In genomic region chr19:33302175-33302973, GRCh38 we compare ENCODE assay signal across 8 cellular contexts. TPM values are rescaled to one million over a fixed set of nuclear protein-coding genes. Genes with fewer than 3 reads are reported as not detected.
DNase-seq lines count a peak whose midpoint lies in the region; ATAC-seq and TF ChIP-seq lines count a peak whose summit lies in the region.

TSS of gene CEBPA (minus strand) at chr19:33302534. CDS start at chr19:33302414, 120 bp downstream.

- peak; percentile 81 for ATAC-seq in HG03175 (IDR thresholded peaks at IDR 0.05; ENCODE audit: unreplicated experiment)
- peak; percentile 94 for ATAC-seq in activated CD8-positive, alpha-beta memory T cell treated with anti-CD3 and anti-CD28 coated beads, Interleukin-2, amount 10 ng/mL, durations not matched to agents 7 days and 5 days

- TF ChIP-seq POLR2A in GM18951 (IDR thresholded peaks at IDR 0.05; ENCODE audit: extremely low read depth, insufficient read depth, insufficient read length), result peak; percentile 56

- H3K27me3 Mint-ChIP-seq in activated CD8-positive, alpha-beta memory T cell treated with anti-CD3 and anti-CD28 coated beads, Interleukin-2, amount 10 ng/mL, durations not matched to agents 7 days and 5 days, result peaks cover 46% of the 10 kb centered on the region

- CTCF ChIA-PET in activated CD8-positive, alpha-beta memory T cell treated with anti-CD3 and anti-CD28 coated beads, Interleukin-2, amount 10 ng/mL, durations not matched to agents 7 days and 5 days (lab: Charles Lee), result interaction anchor here (0.6 to 1.0 kb wide), 3 partner anchors 9 to 118 kb away, joined by 3 to 4 read pairs (median 3); no protein-coding TSS in a partner anchor

- H3K4me3 Mint-ChIP-seq in activated CD8-positive, alpha-beta memory T cell treated with anti-CD3 and anti-CD28 coated beads, Interleukin-2, amount 10 ng/mL, durations not matched to agents 7 days and 5 days, result no peak within 1 kb of the TSS

- peak; percentile 31 for TF ChIP-seq CTCF in AG09319 (IDR thresholded peaks at IDR 0.05; ENCODE audit: low read depth, low read length)

- H3K36me3 Mint-ChIP-seq in activated CD8-positive, alpha-beta memory T cell treated with anti-CD3 and anti-CD28 coated beads, Interleukin-2, amount 10 ng/mL, durations not matched to agents 7 days and 5 days, result no peaks in the 10 kb centered on the region

- peak; percentile 32 for DNase-seq in AG09319 (ENCODE audit: extremely low read depth, low read depth)
- DNase-seq in NCI-H526 treated with DMSO at 0.1 percent for 48 hours (lab: John Stamatoyannopoulos, UW), result peak; percentile 81
- peak; percentile 58 for DNase-seq in activated CD8-positive, alpha-beta memory T cell treated with anti-CD3 and anti-CD28 coated beads, Interleukin-2, amount 10 ng/mL, durations not matched to agents 7 days and 5 days
- peak; percentile 78 for DNase-seq in epidermal melanocyte (ENCODE audit: insufficient read length, low spot score)
- peak; percentile 80 for DNase-seq in midbrain (lab: John Stamatoyannopoulos, UW)
- DNase-seq in stimulated activated CD8-positive, alpha-beta memory T cell treated with anti-CD3 and anti-CD28 coated beads, Interleukin-2, amount 100 ng/mL, for 1 hour (ENCODE audit: low read depth in 2 of 2), result peak; percentile 27 to 32

- in situ Hi-C loops in GM18951 (cut with MboI; ENCODE audit: low sequenced_read_pairs, unreplicated experiment), result no loop called here

- no peaks in the 10 kb centered on the region for H3K4me1 Mint-ChIP-seq in activated CD8-positive, alpha-beta memory T cell treated with anti-CD3 and anti-CD28 coated beads, Interleukin-2, amount 10 ng/mL, durations not matched to agents 7 days and 5 days

- no peaks in the 10 kb centered on the region for H3K9me3 Mint-ChIP-seq in activated CD8-positive, alpha-beta memory T cell treated with anti-CD3 and anti-CD28 coated beads, Interleukin-2, amount 10 ng/mL, durations not matched to agents 7 days and 5 days (ENCODE audit: low read depth)

- H3K27ac Mint-ChIP-seq in activated CD8-positive, alpha-beta memory T cell treated with anti-CD3 and anti-CD28 coated beads, Interleukin-2, amount 10 ng/mL, durations not matched to agents 7 days and 5 days, result no peak within 1 kb of the TSS

RNA-seq across cellular contexts. Expression of gene CEBPA, which starts in this region (rescaled TPM):
- total RNA-seq in activated CD8-positive, alpha-beta memory T cell treated with anti-CD3 and anti-CD28 coated beads, Interleukin-2, amount 10 ng/mL, durations not matched to agents 7 days and 5 days, result under 1 TPM in 1 of 2 experiments, not detected in 1; 0.23 TPM

Comparison
In these comparisons a context has a peak if more than half of its experiments do, and no peak if none do; other contexts are left out.
1. Peak in every context shown above with its lines: DNase-seq and ATAC-seq.
2. Peak in DNase-seq and ATAC-seq in activated CD8-positive, alpha-beta memory T cell treated with anti-CD3 and anti-CD28 coated beads, Interleukin-2, amount 10 ng/mL, durations not matched to agents 7 days and 5 days; RNA of the gene not detected or under 1 TPM.
3. DNase-seq: peak in every context shown above with its lines; median percentile 81 in NCI-H526 treated with DMSO at 0.1 percent for 48 hours; 80 in midbrain; 78 in epidermal melanocyte; 58 in activated CD8-positive, alpha-beta memory T cell treated with anti-CD3 and anti-CD28 coated beads, Interleukin-2, amount 10 ng/mL, durations not matched to agents 7 days and 5 days; 32 in AG09319; 30 in stimulated activated CD8-positive, alpha-beta memory T cell treated with anti-CD3 and anti-CD28 coated beads, Interleukin-2, amount 100 ng/mL, for 1 hour.